Comparison of ENCODE assay signal across 14 cellular contexts in the genomic region with DNA sequence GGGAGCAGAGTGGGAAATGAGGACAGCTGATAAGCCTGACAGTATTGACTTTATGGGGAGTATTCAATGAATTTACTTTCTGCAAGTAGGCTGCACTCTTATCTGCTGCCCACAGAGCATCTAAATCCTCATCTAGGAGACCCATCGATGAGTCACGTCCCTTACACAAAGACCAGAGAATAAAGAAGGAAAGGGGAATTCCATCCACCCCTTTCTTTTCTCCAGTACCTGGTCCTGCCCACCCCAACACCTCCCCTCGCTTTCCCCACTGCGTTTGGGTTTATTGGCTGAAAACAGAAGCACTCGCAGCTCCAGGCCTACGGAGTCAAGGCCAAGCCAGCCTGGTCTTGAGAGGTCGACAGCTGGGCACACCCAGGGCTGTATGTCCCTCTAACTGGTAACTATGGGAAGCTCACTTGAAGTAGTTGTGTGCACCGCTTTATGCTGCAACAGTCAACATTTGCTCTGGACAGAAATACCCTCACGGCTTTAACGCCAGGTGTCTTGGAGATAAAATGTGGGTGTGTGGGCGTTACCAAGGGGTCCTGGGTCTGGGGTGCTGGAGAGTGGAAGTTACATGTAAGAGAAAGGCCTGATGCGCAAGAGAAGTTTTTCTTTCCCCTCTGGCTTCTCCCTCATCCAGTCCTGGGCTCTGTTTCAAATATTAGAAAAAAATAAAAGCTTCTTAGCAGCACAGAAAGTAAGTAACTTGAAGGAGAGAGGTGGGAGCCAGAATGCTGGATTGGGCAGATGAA. TPM values are rescaled to one million over a fixed set of nuclear protein-coding genes. Genes with fewer than 3 reads are reported as not detected.
A peak's percentile ranks its signal among the peaks of the same experiment; 100 is the strongest.
DNase-seq lines count a peak whose midpoint lies in the region; ATAC-seq, FAIRE-seq and TF ChIP-seq lines count a peak whose summit lies in the region.
"Had no signal": no experiment of that assay in that cellular context is flagged by ENCODE, and none has a peak within 500 bp of the region (broad histone marks: within the 10 kb centered on the region; RNA-seq: fewer than 3 reads in every experiment).

No MANE protein-coding gene starts in this region.

- 47% methylated on average over 12 of the region's 12 CpGs for WGBS in HepG2 (ENCODE audit: low lambda C conversion rate)
- WGBS in right lobe of liver (ENCODE audit: insufficient coverage, low coverage, low lambda C conversion rate, missing lambda C conversion rate): 84% methylated on average over 12 of the region's 12 CpGs
- 47% methylated on average over 12 of the region's 12 CpGs for WGBS in smooth muscle cell (ENCODE audit: low lambda C conversion rate)

- in situ Hi-C loops in HepG2 (cut with HindIII; ENCODE audit: extremely low pct_ligation_motif_present, low pct_unique_long_range_greater_than_20kb): no loop called here

- H3K27me3 ChIP-seq in HepG2 (ENCODE audit: control insufficient read depth in 1 of 2, insufficient read depth in 2 of 2, low read length in 2 of 2): no peaks in the 10 kb centered on the region; a peak in 1 of 5 replicates
- H3K27me3 ChIP-seq in right lobe of liver: no peaks in the 10 kb centered on the region
- no peaks in the 10 kb centered on the region for H3K27me3 ChIP-seq in SJCRH30
- no peaks in the 10 kb centered on the region for H3K27me3 ChIP-seq in smooth muscle cell (ENCODE audit: low read depth)

- no peak for TF ChIP-seq POLR2A in HepG2 (IDR thresholded peaks at IDR 0.05; ENCODE audit: insufficient read depth in 1 of 2, low read depth in 2 of 2, low read length in 2 of 2)
- no peak for TF ChIP-seq POLR2A in right lobe of liver (IDR thresholded peaks at IDR 0.05)

- H2AFZ ChIP-seq in HepG2 (ENCODE audit: low read length) (no peak overlapping the region), smooth muscle cell (ENCODE audit: low read depth) (no peak overlapping the region)

- intact Hi-C loops in HepG2 (cut with micrococcal nuclease; ENCODE audit: unreplicated experiment): no loop called here
- intact Hi-C loops in right lobe of liver (cut with DNase I): no loop called here

- CTCF ChIA-PET in HepG2 (lab: Yijun Ruan, JAX; ENCODE audit: low intra/inter-chr PET ratio, low total read pairs): no interaction called here

- H3K79me2 ChIP-seq in HepG2 (ENCODE audit: insufficient read depth, low read length) (no peaks in the 10 kb centered on the region), smooth muscle cell (ENCODE audit: low read depth) (no peaks in the 10 kb centered on the region)

- H3K4me3 ChIP-seq in HepG2 (replicated peaks in 1 of 3; ENCODE audit: insufficient read depth in 1 of 3, low read depth in 2 of 3, low read length in 3 of 3) (no peak overlapping the region), right lobe of liver (no peak overlapping the region), SJCRH30 (no peak overlapping the region), fibroblast of the aortic adventitia (ENCODE audit: low read depth, low read length) (no peak overlapping the region), smooth muscle cell (no peak overlapping the region)

- H3K9ac ChIP-seq in HepG2 (ENCODE audit: insufficient read depth, low read depth, low read length): no peak overlapping the region
- H3K9ac ChIP-seq in smooth muscle cell (ENCODE audit: low read depth): peak overlapping the region; percentile 9

- no peak for FAIRE-seq in HepG2 (lab: Jason Lieb, UNC)

- TF ChIP-seq EP300 in HepG2 (IDR thresholded peaks at IDR 0.05; ENCODE audit: low read depth in 2 of 2, low read length in 2 of 2) (no peak), HepG2 (CRISPR knock-in tag; IDR thresholded peaks at IDR 0.05; ENCODE audit: borderline replicate concordance) (no peak)

- H4K20me1 ChIP-seq in HepG2 (ENCODE audit: insufficient read depth, low read length) (no peaks in the 10 kb centered on the region), smooth muscle cell (ENCODE audit: low read depth) (no peaks in the 10 kb centered on the region)

- H3K36me3 ChIP-seq in HepG2 (replicated peaks in 1 of 2; ENCODE audit: control insufficient read depth in 1 of 2, insufficient read depth in 2 of 2, low read length in 2 of 2) (no peaks in the 10 kb centered on the region), right lobe of liver (no peaks in the 10 kb centered on the region), SJCRH30 (no peaks in the 10 kb centered on the region), smooth muscle cell (ENCODE audit: low read depth) (no peaks in the 10 kb centered on the region)

- TF ChIP-seq RAD21 in HepG2 (CRISPR knock-in tag; IDR thresholded peaks at IDR 0.05): no peak

- POLR2A ChIA-PET in HepG2 (lab: Yijun Ruan, JAX): no interaction called here

- no peaks in the 10 kb centered on the region for H3F3A ChIP-seq in smooth muscle cell (ENCODE audit: low read depth)

- DNase-seq in HepG2 (ENCODE audit: low spot score) (no peak), right lobe of liver (no peak), SJCRH30 (peak; percentile 9 to 10), fibroblast of the aortic adventitia (ENCODE audit: low read depth) (peak; percentile 12), smooth muscle cell (lab: John Stamatoyannopoulos, UW; ENCODE audit: unreplicated experiment) (no peak), NCI-H187 treated with DMSO at 0.1 percent for 48 hours (lab: John Stamatoyannopoulos, UW) (no peak), retina (no peak), GM10266 (ENCODE audit: extremely low spot score) (no peak)
- DNase-seq: ACHN; activated naive CD4-positive, alpha-beta T cell treated with Interleukin-2 at 50 U/mL for 16 hours; Kasumi-1 had no signal

- H3K4me2 ChIP-seq in HepG2 (ENCODE audit: low read depth, low read length): no peak overlapping the region
- H3K4me2 ChIP-seq in smooth muscle cell: peak overlapping the region; percentile 55

- H3K27ac ChIP-seq in HepG2 (ENCODE audit: extremely low read length, insufficient read depth, low read length) (no peak overlapping the region), right lobe of liver (no peak overlapping the region), SJCRH30 (no peak overlapping the region), smooth muscle cell (ENCODE audit: low read depth) (peak overlapping the region; percentile 49)

- BruUV-seq in HepG2 (replicated peaks; lab: Mats Ljungman, UMichigan): no TSS peak

- H3K9me3 ChIP-seq in HepG2 (ENCODE audit: low read length) (no peaks in the 10 kb centered on the region), right lobe of liver (no peaks in the 10 kb centered on the region), SJCRH30 (replicated peaks) (0 out of 2 replicates have a peak, but pooled peaks cover under 1% of the 10 kb centered on the region), smooth muscle cell (replicated peaks; ENCODE audit: low read depth) (no peaks in the 10 kb centered on the region)

- ATAC-seq in HepG2 (peak; percentile 26; the same call in 1 of the 3 replicates), right lobe of liver (no peak)
- ATAC-seq: HCT116, SK-N-SH treated with all-trans-retinoic acid at 6 μM for 48 hours had no signal

- H3K4me1 ChIP-seq in HepG2 (ENCODE audit: insufficient read depth, low read length): no peaks in the 10 kb centered on the region
- H3K4me1 ChIP-seq in right lobe of liver: no peaks in the 10 kb centered on the region
- peaks cover 5% of the 10 kb centered on the region; the same call in 1 of the 2 replicates for H3K4me1 ChIP-seq in SJCRH30
- H3K4me1 ChIP-seq in smooth muscle cell (ENCODE audit: low read depth): peaks cover 30% of the 10 kb centered on the region

- TF ChIP-seq CTCF in HepG2 (CRISPR knock-in tag; IDR thresholded peaks at IDR 0.05): no peak
- TF ChIP-seq CTCF in right lobe of liver (IDR thresholded peaks at IDR 0.05): no peak
- no peak for TF ChIP-seq CTCF in fibroblast of the aortic adventitia (IDR thresholded peaks at IDR 0.05; ENCODE audit: insufficient read depth, low read length)
- no peak for TF ChIP-seq CTCF in smooth muscle cell (IDR thresholded peaks at IDR 0.05; ENCODE audit: borderline replicate concordance, insufficient read depth, poor library complexity, severe bottlenecking)
- no peak for TF ChIP-seq CTCF in GM10266 (IDR thresholded peaks at IDR 0.05; ENCODE audit: control insufficient read depth, insufficient read depth, low read depth, missing control alignments)

RNA-seq across cellular contexts. Expression of a gene that starts 14.5 kb away (rescaled TPM):
- total RNA-seq in HepG2 (2016; rRNA removed; fragmentation: Illumina TruSeq; extraction: Trizol): not detected in 2 replicates
- total RNA-seq in HepG2 (2016; cell fraction: cytosol; rRNA removed; fragmentation: Illumina TruSeq; extraction: Trizol; ENCODE audit: low read depth): not detected in 2 replicates
- not detected in 2 replicates for total RNA-seq in HepG2 (2016; cell fraction: insoluble cytoplasmic fraction; rRNA removed; fragmentation: Illumina TruSeq; extraction: Trizol)
- total RNA-seq in HepG2 (2016; cell fraction: membrane; rRNA removed; fragmentation: Illumina TruSeq; extraction: Trizol): not detected in 2 replicates
- not detected in 2 replicates for total RNA-seq in HepG2 (2016; cell fraction: nucleus; rRNA removed; fragmentation: Illumina TruSeq; extraction: Trizol)
- polyA plus RNA-seq in HepG2 (2011; rRNA removed): 0.22 TPM in 1 of 2 replicates, not detected in the other
- polyA plus RNA-seq in HepG2 (2011; cell fraction: cytosol; rRNA removed): not detected in 2 replicates
- polyA plus RNA-seq in HepG2 (2011; cell fraction: nucleus; rRNA removed): 0.26 TPM in 1 of 2 replicates, not detected in the other
- polyA plus RNA-seq in HepG2 (2012): not detected in 2 replicates
- not detected in 2 replicates for polyA plus RNA-seq in HepG2 (2016; cell fraction: cytosol; fragmentation: Illumina TruSeq; extraction: Trizol; ENCODE audit: low read depth)
- polyA plus RNA-seq in HepG2 (2016; cell fraction: insoluble cytoplasmic fraction; fragmentation: Illumina TruSeq; extraction: Trizol; ENCODE audit: low read depth): not detected in 2 replicates
- polyA plus RNA-seq in HepG2 (2016; cell fraction: membrane; fragmentation: Illumina TruSeq; extraction: Trizol; ENCODE audit: low read depth): not detected in 2 replicates
- not detected in 2 replicates for polyA plus RNA-seq in HepG2 (2016; cell fraction: nucleus; fragmentation: Illumina TruSeq; extraction: Trizol; ENCODE audit: insufficient read depth, low read depth)
- not detected in 2 replicates for polyA minus RNA-seq in HepG2 (2011; rRNA and poly(A)+ RNA removed; ENCODE audit: low replicate concordance)
- polyA minus RNA-seq in HepG2 (2011; cell fraction: cytosol; rRNA and poly(A)+ RNA removed): not detected in 2 replicates
- not detected in 2 replicates for polyA minus RNA-seq in HepG2 (2011; cell fraction: nucleus; rRNA and poly(A)+ RNA removed)
- total RNA-seq in right lobe of liver: under 1 TPM in 2 of 6 experiments, not detected in 4; 0.49 to 0.56 TPM
- not detected in 2 replicates for total RNA-seq in SJCRH30 (2014; rRNA removed; shearing (Covaris generic))
- total RNA-seq in fibroblast of the aortic adventitia (ENCODE audit: low replicate concordance): not detected in 2 replicates
- 0.49 TPM in 1 of 2 replicates, not detected in the other for total RNA-seq in smooth muscle cell
- polyA plus RNA-seq in smooth muscle cell: 0.39 and 0.59 TPM in 2 replicates
- total RNA-seq: cardiac septum had no signal

RNA-seq across cellular contexts. Expression of a gene that starts 46.6 kb away (rescaled TPM):
- total RNA-seq in HepG2 (2016; rRNA removed; fragmentation: Illumina TruSeq; extraction: Trizol) (26.0 and 32.4 TPM in 2 replicates), right lobe of liver (10 to 100 TPM in 5 of 6 experiments, 1 to 10 TPM in 1; 9.5 to 16.9 (median 11.9) TPM), fibroblast of the aortic adventitia (ENCODE audit: low replicate concordance) (17.7 and 36.0 TPM in 2 replicates), smooth muscle cell (22.9 and 28.4 TPM in 2 replicates)
- 13.2 and 15.1 TPM in 2 replicates for total RNA-seq in HepG2 (2016; cell fraction: cytosol; rRNA removed; fragmentation: Illumina TruSeq; extraction: Trizol; ENCODE audit: low read depth)
- 21.7 and 29.4 TPM in 2 replicates for total RNA-seq in HepG2 (2016; cell fraction: insoluble cytoplasmic fraction; rRNA removed; fragmentation: Illumina TruSeq; extraction: Trizol)
- total RNA-seq in HepG2 (2016; cell fraction: membrane; rRNA removed; fragmentation: Illumina TruSeq; extraction: Trizol): 16.9 and 17.8 TPM in 2 replicates
- 23.7 and 24.3 TPM in 2 replicates for total RNA-seq in HepG2 (2016; cell fraction: nucleus; rRNA removed; fragmentation: Illumina TruSeq; extraction: Trizol)
- polyA plus RNA-seq in HepG2 (2011; rRNA removed) (12.4 and 13.4 TPM in 2 replicates), smooth muscle cell (15.9 and 18.7 TPM in 2 replicates)
- 9.6 and 15.4 TPM in 2 replicates for polyA plus RNA-seq in HepG2 (2011; cell fraction: cytosol; rRNA removed)
- polyA plus RNA-seq in HepG2 (2011; cell fraction: nucleus; rRNA removed): 3.9 and 6.1 TPM in 2 replicates
- polyA plus RNA-seq in HepG2 (2012): 14.8 and 19.3 TPM in 2 replicates
- 3.8 and 5.9 TPM in 2 replicates for polyA plus RNA-seq in HepG2 (2016; cell fraction: cytosol; fragmentation: Illumina TruSeq; extraction: Trizol; ENCODE audit: low read depth)
- polyA plus RNA-seq in HepG2 (2016; cell fraction: insoluble cytoplasmic fraction; fragmentation: Illumina TruSeq; extraction: Trizol; ENCODE audit: low read depth): 15.6 and 16.4 TPM in 2 replicates
- 8.4 and 9.8 TPM in 2 replicates for polyA plus RNA-seq in HepG2 (2016; cell fraction: membrane; fragmentation: Illumina TruSeq; extraction: Trizol; ENCODE audit: low read depth)
- polyA plus RNA-seq in HepG2 (2016; cell fraction: nucleus; fragmentation: Illumina TruSeq; extraction: Trizol; ENCODE audit: insufficient read depth, low read depth): 26.7 and 29.8 TPM in 2 replicates
- 13.5 and 22.6 TPM in 2 replicates for polyA minus RNA-seq in HepG2 (2011; rRNA and poly(A)+ RNA removed; ENCODE audit: low replicate concordance)
- polyA minus RNA-seq in HepG2 (2011; cell fraction: cytosol; rRNA and poly(A)+ RNA removed): 14.0 and 21.4 TPM in 2 replicates
- polyA minus RNA-seq in HepG2 (2011; cell fraction: nucleus; rRNA and poly(A)+ RNA removed): 11.3 and 15.5 TPM in 2 replicates
- 25.4 and 27.1 TPM in 2 replicates for total RNA-seq in SJCRH30 (2014; rRNA removed; shearing (Covaris generic))

Comparison
In these comparisons a context has a peak if more than half of its experiments do, and no peak if none do; other contexts are left out.
1. DNase-seq: peak in SJCRH30 (2 of 2) and fibroblast of the aortic adventitia (single experiment); none in HepG2 (single experiment), right lobe of liver (0 of 3), smooth muscle cell (single experiment), NCI-H187 treated with DMSO at 0.1 percent for 48 hours (single experiment), retina (single experiment) and GM10266 (single experiment).